Comparison of ENCODE assay signal across 8 cellular contexts in genomic region chr20:33591901-33592300, GRCh38.
A peak's percentile ranks its signal among the peaks of the same experiment; 100 is the strongest.
DNase-seq lines count a peak whose midpoint lies in the region; TF ChIP-seq lines count a peak whose summit lies in the region.
"Not testable (repeated sequence)": the region's sequence is repeated elsewhere in the genome, so short reads cannot be mapped to it uniquely, and the experiment has no call there.

No MANE protein-coding gene starts in this region.

- not testable (repeated sequence) for H3K9ac ChIP-seq in mesendoderm (ENCODE audit: low read length)

- not testable (repeated sequence) for H3K4ac ChIP-seq in mesendoderm (ENCODE audit: low read depth, low read length)

- H3K4me1 ChIP-seq in mesendoderm (ENCODE audit: control insufficient read depth, low read depth, low read length), result not testable (repeated sequence)

- H3K56ac ChIP-seq in mesendoderm (ENCODE audit: low read length), result not testable (repeated sequence)

- H2AK5ac ChIP-seq in mesendoderm (ENCODE audit: low read length), result not testable (repeated sequence)

- H3K9me3 Mint-ChIP-seq in T-helper 2 cell treated with Interferon-gamma antibody and Interleukin-4, amounts not matched to agents 5 μg/mL and 100 μg/mL, for 36 hours; activated naive CD8-positive, alpha-beta T cell treated with anti-CD3 and anti-CD28 coated beads for 36 hours: not testable (repeated sequence)

- not testable (repeated sequence) for H3K4me3 Mint-ChIP-seq in T-helper 2 cell treated with Interferon-gamma antibody and Interleukin-4, amounts not matched to agents 5 μg/mL and 100 μg/mL, for 36 hours; activated naive CD8-positive, alpha-beta T cell treated with anti-CD3 and anti-CD28 coated beads for 36 hours

- H3K4me2 ChIP-seq in mesendoderm (ENCODE audit: low read length), result not testable (repeated sequence)

- not testable (repeated sequence) for H3K36me3 Mint-ChIP-seq in T-helper 2 cell treated with Interferon-gamma antibody and Interleukin-4, amounts not matched to agents 5 μg/mL and 100 μg/mL, for 36 hours (ENCODE audit: low read depth); activated naive CD8-positive, alpha-beta T cell treated with anti-CD3 and anti-CD28 coated beads for 36 hours

- DNase-seq in GM10266 (ENCODE audit: extremely low spot score), result peak; percentile 16
- peak; percentile 65 for DNase-seq in T-helper 2 cell treated with Interferon-gamma antibody and Interleukin-4, amounts not matched to agents 5 μg/mL and 100 μg/mL, for 36 hours (ENCODE audit: low spot score)
- DNase-seq in activated CD4-positive, alpha-beta T cell treated with anti-CD3 and anti-CD28 coated beads, Interleukin-2, amount 50 U/mL, for 24 hours (ENCODE audit: low read depth in 1 of 2, low spot score in 1 of 2), result peak; percentile 43 to 46
- peak; percentile 58 for DNase-seq in activated T-cell treated with anti-CD3 and anti-CD28 coated beads for 48 hours (ENCODE audit: low read depth)
- peak; percentile 66 for DNase-seq in activated naive CD8-positive, alpha-beta T cell treated with anti-CD3 and anti-CD28 coated beads for 36 hours
- DNase-seq in mesendoderm, result peak; percentile 10
- peak; percentile 57 to 79 for DNase-seq in stimulated activated CD4-positive, alpha-beta T cell treated with anti-CD3 and anti-CD28 coated beads, Interleukin-4, amount 100 ng/mL, for 48 hours (ENCODE audit: low read depth in 2 of 2)
- DNase-seq in stimulated activated CD8-positive, alpha-beta memory T cell treated with anti-CD3 and anti-CD28 coated beads, Interleukin-7, amount 100 ng/mL, for 48 hours (ENCODE audit: extremely low read depth in 1 of 2, low read depth in 1 of 2), result peak; percentile 38 to 74

- H2BK15ac ChIP-seq in mesendoderm (replicated peaks; ENCODE audit: low read depth), result not testable (repeated sequence)

- not testable (repeated sequence) for H3K27ac ChIP-seq in mesendoderm (ENCODE audit: low read depth, low read length)

- H3K27ac Mint-ChIP-seq in T-helper 2 cell treated with Interferon-gamma antibody and Interleukin-4, amounts not matched to agents 5 μg/mL and 100 μg/mL, for 36 hours, result not testable (repeated sequence)
- peak overlapping the region; percentile 55 for H3K27ac Mint-ChIP-seq in activated naive CD8-positive, alpha-beta T cell treated with anti-CD3 and anti-CD28 coated beads for 36 hours

- H3K4me1 Mint-ChIP-seq in T-helper 2 cell treated with Interferon-gamma antibody and Interleukin-4, amounts not matched to agents 5 μg/mL and 100 μg/mL, for 36 hours (ENCODE audit: low read depth); activated naive CD8-positive, alpha-beta T cell treated with anti-CD3 and anti-CD28 coated beads for 36 hours: not testable (repeated sequence)

- H4K5ac ChIP-seq in mesendoderm (ENCODE audit: low read length), result not testable (repeated sequence)

- H3K4me3 ChIP-seq in mesendoderm (ENCODE audit: low read length), result not testable (repeated sequence)

- H3K36me3 ChIP-seq in mesendoderm (ENCODE audit: control insufficient read depth, insufficient read depth, low read length), result not testable (repeated sequence)

- H3K79me1 ChIP-seq in mesendoderm (ENCODE audit: low read length), result not testable (repeated sequence)

- not testable (repeated sequence) for H2BK120ac ChIP-seq in mesendoderm (ENCODE audit: low read depth, low read length)

- H3K18ac ChIP-seq in mesendoderm (ENCODE audit: low read length), result not testable (repeated sequence)

- H2BK5ac ChIP-seq in mesendoderm (ENCODE audit: low read length), result not testable (repeated sequence)

- H3K27me3 Mint-ChIP-seq in T-helper 2 cell treated with Interferon-gamma antibody and Interleukin-4, amounts not matched to agents 5 μg/mL and 100 μg/mL, for 36 hours (ENCODE audit: low read depth); activated naive CD8-positive, alpha-beta T cell treated with anti-CD3 and anti-CD28 coated beads for 36 hours: not testable (repeated sequence)

- H3K27me3 ChIP-seq in mesendoderm (ENCODE audit: insufficient read depth, low read length, poor library complexity), result not testable (repeated sequence)

- H3K79me2 ChIP-seq in mesendoderm (ENCODE audit: control insufficient read depth, insufficient read depth, low read length), result not testable (repeated sequence)

- not testable (repeated sequence) for TF ChIP-seq CTCF in GM10266 (IDR thresholded peaks at IDR 0.05; ENCODE audit: control insufficient read depth, insufficient read depth, low read depth, missing control alignments)

- WGBS in mesendoderm (ENCODE audit: extremely low coverage, insufficient coverage, low lambda C conversion rate), result no CpG with 5 or more reads among the region's 9 CpGs

- not testable (repeated sequence) for H3K23ac ChIP-seq in mesendoderm (ENCODE audit: low read length)

- not testable (repeated sequence) for H4K8ac ChIP-seq in mesendoderm (ENCODE audit: low read depth, low read length)

Comparison
In these comparisons a context has a peak if more than half of its experiments do, and no peak if none do; other contexts are left out.
1. DNase-seq: peak in every context shown above with its lines; median percentile 68 in stimulated activated CD4-positive, alpha-beta T cell treated with anti-CD3 and anti-CD28 coated beads, Interleukin-4, amount 100 ng/mL, for 48 hours; 66 in activated naive CD8-positive, alpha-beta T cell treated with anti-CD3 and anti-CD28 coated beads for 36 hours; 65 in T-helper 2 cell treated with Interferon-gamma antibody and Interleukin-4, amounts not matched to agents 5 μg/mL and 100 μg/mL, for 36 hours; 58 in activated T-cell treated with anti-CD3 and anti-CD28 coated beads for 48 hours; 56 in stimulated activated CD8-positive, alpha-beta memory T cell treated with anti-CD3 and anti-CD28 coated beads, Interleukin-7, amount 100 ng/mL, for 48 hours; 44 in activated CD4-positive, alpha-beta T cell treated with anti-CD3 and anti-CD28 coated beads, Interleukin-2, amount 50 U/mL, for 24 hours; 16 in GM10266; 10 in mesendoderm.